In the genomic region with DNA sequence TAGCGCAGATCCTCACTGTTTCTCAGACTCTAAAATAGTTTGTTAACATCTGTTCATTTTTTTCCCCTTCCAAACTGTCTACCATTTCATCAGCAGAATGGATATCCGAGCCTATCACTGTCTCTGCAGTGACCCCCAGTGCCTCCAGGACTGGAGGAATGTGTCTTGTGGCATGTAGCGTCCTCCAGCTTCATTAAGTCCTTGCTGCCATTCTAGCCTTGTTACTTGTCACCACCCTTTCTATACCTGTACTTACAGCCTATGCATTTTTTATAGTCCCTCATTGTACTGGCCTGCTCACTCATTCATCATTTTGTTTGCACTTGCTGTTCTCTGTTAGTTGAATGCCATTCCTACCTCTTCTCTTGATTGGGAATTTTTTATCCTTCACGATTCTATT, we compare ENCODE assay signal across 15 cellular contexts.
DNase-seq lines count a peak whose midpoint lies in the region; ATAC-seq and TF ChIP-seq lines count a peak whose summit lies in the region.
"Had no signal": no experiment of that assay in that cellular context is flagged by ENCODE, and none has a peak within 500 bp of the region (broad histone marks: within the 10 kb centered on the region; RNA-seq: fewer than 3 reads in every experiment).

No MANE protein-coding gene starts in this region.

- ATAC-seq in GM23338 (peak; percentile 60), GM21528 (IDR thresholded peaks at IDR 0.05; ENCODE audit: low FRiP score, unreplicated experiment) (no peak), GM21423 (IDR thresholded peaks at IDR 0.05; ENCODE audit: unreplicated experiment) (no peak)
- ATAC-seq: HepG2 had no signal

- H3K27me3 ChIP-seq in GM23338 (ENCODE audit: insufficient read depth) (no peaks in the 10 kb centered on the region), endodermal cell (ENCODE audit: control insufficient read depth, insufficient read depth, low read length, poor library complexity, severe bottlenecking) (no peaks in the 10 kb centered on the region)
- H3K27me3 ChIP-seq: BLaER1 had no signal

- H3F3A ChIP-seq in GM23338 (replicated peaks; ENCODE audit: low read depth), result no peaks in the 10 kb centered on the region

- H3K4me2 ChIP-seq in GM23338, result no peak overlapping the region
- H3K4me2 ChIP-seq: BLaER1 had no signal

- H3K27ac ChIP-seq in GM23338 (ENCODE audit: low read depth) (no peak overlapping the region), endodermal cell (ENCODE audit: low read depth, low read length) (no peak overlapping the region)
- H3K27ac ChIP-seq: BLaER1 had no signal

- no peaks in the 10 kb centered on the region for H3K9me2 ChIP-seq in GM23338 (ENCODE audit: insufficient read depth)

- no peaks in the 10 kb centered on the region for H3K36me3 Mint-ChIP-seq in GM23338 (ENCODE audit: low read depth)
- H3K36me3 Mint-ChIP-seq in endodermal cell (ENCODE audit: low read depth), result no peaks in the 10 kb centered on the region
- no peaks in the 10 kb centered on the region for H3K36me3 Mint-ChIP-seq in progenitor cell of endocrine pancreas (ENCODE audit: insufficient read depth)
- H3K36me3 Mint-ChIP-seq: CD8-positive, alpha-beta memory T cell had no signal

- H3K4me1 ChIP-seq in GM23338 (ENCODE audit: insufficient read depth) (peaks cover 10% of the 10 kb centered on the region; the same call in 1 of the 2 replicates), endodermal cell (ENCODE audit: control insufficient read depth, insufficient read depth, low read length) (peaks cover 8% of the 10 kb centered on the region)
- H3K4me1 ChIP-seq: BLaER1 had no signal

- no peak overlapping the region for H3K4me3 Mint-ChIP-seq in GM23338
- H3K4me3 Mint-ChIP-seq in endodermal cell, result no peak overlapping the region
- no peak overlapping the region for H3K4me3 Mint-ChIP-seq in progenitor cell of endocrine pancreas (ENCODE audit: low read depth)
- H3K4me3 Mint-ChIP-seq: CD8-positive, alpha-beta memory T cell; HFFc6 had no signal

- H3K4me1 Mint-ChIP-seq in GM23338 (peaks cover 22% of the 10 kb centered on the region; the same call in 2 of the 3 replicates), endodermal cell (peaks cover 30% of the 10 kb centered on the region), progenitor cell of endocrine pancreas (ENCODE audit: low read depth) (peaks cover 30% of the 10 kb centered on the region)
- H3K4me1 Mint-ChIP-seq: CD8-positive, alpha-beta memory T cell had no signal

- H3K27ac Mint-ChIP-seq in GM23338 (no peak overlapping the region), endodermal cell (peak overlapping the region; percentile 46), progenitor cell of endocrine pancreas (peak overlapping the region; percentile 50)
- H3K27ac Mint-ChIP-seq: CD8-positive, alpha-beta memory T cell; HFFc6 had no signal

- no peak overlapping the region for H3K9ac ChIP-seq in endodermal cell (ENCODE audit: extremely low read depth, low read length, poor library complexity, severe bottlenecking)
- H3K9ac ChIP-seq: BLaER1 had no signal

- TF ChIP-seq CTCF in GM23338 (conservative IDR thresholded peaks at IDR 0.05; ENCODE audit: low read depth in 2 of 2) (peak in 1 of 2 experiments; percentile 14; a peak in 1 of 4 replicates), endodermal cell (conservative IDR thresholded peaks at IDR 0.05) (peak; percentile 38), progenitor cell of endocrine pancreas (IDR thresholded peaks at IDR 0.05; ENCODE audit: unreplicated experiment) (no peak)

- DNase-seq in GM23338 (ENCODE audit: low spot score), result peak; percentile 44
- DNase-seq in NCI-H69 (lab: John Stamatoyannopoulos, UW), result peak; percentile 16
- DNase-seq in endodermal cell, result no peak
- DNase-seq in progenitor cell of endocrine pancreas (ENCODE audit: low spot score, unreplicated experiment), result no peak
- no peak for DNase-seq in activated effector memory CD4-positive, alpha-beta T cell treated with anti-CD3 and anti-CD28 coated beads, Interleukin-2, amount 50 U/mL, for 16 hours
- DNase-seq: AML-193; Caco-2; CD8-positive, alpha-beta memory T cell; GOT3; HFFc6 had no signal

- H3K4me3 ChIP-seq in GM23338 (no peak overlapping the region), endodermal cell (ENCODE audit: low read length) (no peak overlapping the region)
- H3K4me3 ChIP-seq: BLaER1, HAP-1 had no signal

- 84 to 85% methylated on average over 4 of the region's 4 CpGs for WGBS in endodermal cell (ENCODE audit: insufficient coverage in 1 of 2, insufficient read length in 1 of 2), 2 experiments

- no peaks in the 10 kb centered on the region for H4K20me1 ChIP-seq in GM23338 (replicated peaks; ENCODE audit: insufficient read depth)
- H4K20me1 ChIP-seq: BLaER1 had no signal

- no peaks in the 10 kb centered on the region for H3K79me2 ChIP-seq in GM23338 (replicated peaks; ENCODE audit: insufficient read depth)

- H3K36me3 ChIP-seq in GM23338 (ENCODE audit: insufficient read depth), result no peaks in the 10 kb centered on the region
- no peaks in the 10 kb centered on the region for H3K36me3 ChIP-seq in endodermal cell (ENCODE audit: control insufficient read depth, insufficient read depth, low read length)
- H3K36me3 ChIP-seq: BLaER1, HAP-1 had no signal

- no peaks in the 10 kb centered on the region for H3K9me3 ChIP-seq in endodermal cell (ENCODE audit: control insufficient read depth, low read length)
- H3K9me3 ChIP-seq: BLaER1, Caco-2, HAP-1 had no signal

- H3K9me3 Mint-ChIP-seq in GM23338 (no peaks in the 10 kb centered on the region), endodermal cell (no peaks in the 10 kb centered on the region), progenitor cell of endocrine pancreas (ENCODE audit: low read depth) (no peaks in the 10 kb centered on the region)
- H3K9me3 Mint-ChIP-seq: HFFc6 had no signal

- H3K27me3 Mint-ChIP-seq in GM23338 (ENCODE audit: insufficient read depth, low read depth, poor library complexity) (peaks cover 3% of the 10 kb centered on the region), endodermal cell (ENCODE audit: insufficient read depth) (no peaks in the 10 kb centered on the region), progenitor cell of endocrine pancreas (no peaks in the 10 kb centered on the region)

- no peak overlapping the region for H2AFZ ChIP-seq in GM23338

TF ChIP-seq in GM23338, 12 proteins besides CTCF, POLR2A, EP300 and RAD21 (continues in another document):
- no peak for TF ChIP-seq EZH2phosphoT487 (IDR thresholded peaks at IDR 0.05; ENCODE audit: unreplicated experiment)
- no peak for TF ChIP-seq EZH2 (IDR thresholded peaks at IDR 0.05; ENCODE audit: low read depth, unreplicated experiment)
- TF ChIP-seq, protein P1, sequence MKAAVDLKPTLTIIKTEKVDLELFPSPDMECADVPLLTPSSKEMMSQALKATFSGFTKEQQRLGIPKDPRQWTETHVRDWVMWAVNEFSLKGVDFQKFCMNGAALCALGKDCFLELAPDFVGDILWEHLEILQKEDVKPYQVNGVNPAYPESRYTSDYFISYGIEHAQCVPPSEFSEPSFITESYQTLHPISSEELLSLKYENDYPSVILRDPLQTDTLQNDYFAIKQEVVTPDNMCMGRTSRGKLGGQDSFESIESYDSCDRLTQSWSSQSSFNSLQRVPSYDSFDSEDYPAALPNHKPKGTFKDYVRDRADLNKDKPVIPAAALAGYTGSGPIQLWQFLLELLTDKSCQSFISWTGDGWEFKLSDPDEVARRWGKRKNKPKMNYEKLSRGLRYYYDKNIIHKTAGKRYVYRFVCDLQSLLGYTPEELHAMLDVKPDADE (IDR thresholded peaks at IDR 0.05), result no peak
- no peak for TF ChIP-seq JUNB (IDR thresholded peaks at IDR 0.05; ENCODE audit: unreplicated experiment)

Comparison
In these comparisons a context has a peak if more than half of its experiments do, and no peak if none do; other contexts are left out.
1. DNase-seq: peak in GM23338 (single experiment) and NCI-H69 (single experiment); none in endodermal cell (single experiment), progenitor cell of endocrine pancreas (single experiment) and activated effector memory CD4-positive, alpha-beta T cell treated with anti-CD3 and anti-CD28 coated beads, Interleukin-2, amount 50 U/mL, for 16 hours (single experiment).